ENCODE assay signal across 8 cellular contexts in genomic region chr1:17494114-17494729, GRCh38. TPM values are rescaled to one million over a fixed set of nuclear protein-coding genes. Genes with fewer than 3 reads are reported as not detected.
DNase-seq lines count a peak whose midpoint lies in the region; ATAC-seq, FAIRE-seq and TF ChIP-seq lines count a peak whose summit lies in the region.

No MANE protein-coding gene starts in this region.

- no peaks in the 10 kb centered on the region for H3K79me2 ChIP-seq in endothelial cell of umbilical vein (ENCODE audit: control insufficient read depth, insufficient read depth, low read length)

- H3K36me3 ChIP-seq in H7 (replicated peaks; ENCODE audit: control insufficient read depth, insufficient read depth, low read length) (no peaks in the 10 kb centered on the region), endothelial cell of umbilical vein (ENCODE audit: control insufficient read depth in 2 of 2, extremely low read depth in 1 of 2, insufficient read depth in 2 of 2, low read length in 2 of 2) (no peaks in the 10 kb centered on the region)

- H3K27ac ChIP-seq in endothelial cell of umbilical vein (ENCODE audit: insufficient read depth, low read depth, low read length), result no peak overlapping the region

- FAIRE-seq in endothelial cell of umbilical vein (lab: Jason Lieb, UNC), result peak; percentile 74

- intact Hi-C loops in endothelial cell of umbilical vein (cut with micrococcal nuclease), result loop anchor here (1.0 to 2.0 kb wide), 4 partner anchors 73 to 1087 kb away; no protein-coding TSS in a partner anchor

- peak; percentile 44 to 47 for DNase-seq in AML-193 (lab: John Stamatoyannopoulos, UW)
- DNase-seq in H7, result peak; percentile 87
- DNase-seq in NOMO-1 (lab: John Stamatoyannopoulos, UW; ENCODE audit: unreplicated experiment in 2 of 2), result peak; percentile 45 to 66
- peak; percentile 8 to 18 for DNase-seq in activated CD8-positive, alpha-beta memory T cell treated with anti-CD3 and anti-CD28 coated beads for 4 hours (ENCODE audit: low read depth in 2 of 2)
- DNase-seq in endothelial cell of umbilical vein (ENCODE audit: low read depth, low spot score), result peak; percentile 42
- peak; percentile 62 for DNase-seq in myocyte (ENCODE audit: low read depth)
- peak; percentile 49 for DNase-seq in stimulated activated CD8-positive, alpha-beta memory T cell treated with anti-CD3 and anti-CD28 coated beads, Interleukin-7, amount 100 ng/mL, for 24 hours (ENCODE audit: low read depth)

- CTCF ChIA-PET in endothelial cell of umbilical vein (lab: Charles Lee), result interaction anchor here (0.6 to 5.9 kb wide), 14 partner anchors 8 to 1174 kb away, joined by 3 to 136 read pairs (median 5); no protein-coding TSS in a partner anchor

- dilution Hi-C loops in endothelial cell of umbilical vein (cut with MboI; ENCODE audit: extremely low pct_ligation_motif_present, low sequenced_read_pairs), result no loop called here

- POLR2A ChIA-PET in endothelial cell of umbilical vein (lab: Charles Lee), result no interaction called here

- no TSS peak for BruUV-seq in endothelial cell of umbilical vein (replicated peaks; lab: Mats Ljungman, UMichigan)

- peak; percentile 93 for TF ChIP-seq CTCF in endothelial cell of umbilical vein (IDR thresholded peaks at IDR 0.05; ENCODE audit: extremely low read depth in 1 of 2, insufficient read depth in 1 of 2, low read depth in 1 of 2, low read length in 2 of 2)

- ATAC-seq in GM19035 (IDR thresholded peaks at IDR 0.05; ENCODE audit: unreplicated experiment), result no peak

- no peaks in the 10 kb centered on the region for H3K27me3 ChIP-seq in H7 (ENCODE audit: control insufficient read depth, insufficient read depth, low read length)
- H3K27me3 ChIP-seq in endothelial cell of umbilical vein (ENCODE audit: control insufficient read depth in 2 of 2, insufficient read depth in 2 of 2, low read length in 2 of 2), result no peaks in the 10 kb centered on the region

- no peak overlapping the region for H3K4me3 ChIP-seq in H7 (ENCODE audit: insufficient read depth, low read depth, low read length)
- H3K4me3 ChIP-seq in endothelial cell of umbilical vein (replicated peaks in 1 of 3; ENCODE audit: insufficient read depth in 1 of 3, low read depth in 1 of 3, low read length in 3 of 3), result no peak overlapping the region

- H3K9me3 ChIP-seq in endothelial cell of umbilical vein (replicated peaks; ENCODE audit: control insufficient read depth, insufficient read depth, low read length), result no peaks in the 10 kb centered on the region

- TF ChIP-seq POLR2A in endothelial cell of umbilical vein (IDR thresholded peaks at IDR 0.05; ENCODE audit: low read depth, low read length), result no peak

- no peaks in the 10 kb centered on the region for H4K20me1 ChIP-seq in endothelial cell of umbilical vein (replicated peaks; ENCODE audit: control insufficient read depth, extremely low read depth, insufficient read depth, low read length)

- no peak overlapping the region for H3K9ac ChIP-seq in endothelial cell of umbilical vein (replicated peaks; ENCODE audit: extremely low read depth, insufficient read depth, low read length)

- no peaks in the 10 kb centered on the region for H3K9me1 ChIP-seq in endothelial cell of umbilical vein (replicated peaks; ENCODE audit: control insufficient read depth, extremely low read depth, insufficient read depth, low read length)

- no peaks in the 10 kb centered on the region for H3K4me1 ChIP-seq in endothelial cell of umbilical vein (ENCODE audit: control insufficient read depth, extremely low read depth, insufficient read depth, low read length)

- H3K4me2 ChIP-seq in endothelial cell of umbilical vein (ENCODE audit: insufficient read depth, low read length), result no peak overlapping the region

- no peak overlapping the region for H2AFZ ChIP-seq in endothelial cell of umbilical vein (ENCODE audit: low read depth, low read length)

TF ChIP-seq in endothelial cell of umbilical vein, 7 proteins besides CTCF, POLR2A, EP300 and RAD21:
- TF ChIP-seq, protein P1, sequence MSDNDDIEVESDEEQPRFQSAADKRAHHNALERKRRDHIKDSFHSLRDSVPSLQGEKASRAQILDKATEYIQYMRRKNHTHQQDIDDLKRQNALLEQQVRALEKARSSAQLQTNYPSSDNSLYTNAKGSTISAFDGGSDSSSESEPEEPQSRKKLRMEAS (IDR thresholded peaks at IDR 0.05; ENCODE audit: insufficient read depth, insufficient read length), result no peak
- TF ChIP-seq GATA2 (IDR thresholded peaks at IDR 0.05; ENCODE audit: insufficient read depth, insufficient read length, low read depth, low read length), result no peak
- no peak for TF ChIP-seq MYC (IDR thresholded peaks at IDR 0.05; ENCODE audit: low read depth, low read length)
- no peak for TF ChIP-seq POLR2AphosphoS5 (IDR thresholded peaks at IDR 0.05; ENCODE audit: insufficient read depth, low read depth, low read length)
- TF ChIP-seq JUN (IDR thresholded peaks at IDR 0.05; ENCODE audit: borderline replicate concordance, insufficient read depth, insufficient read length, low read depth), result peak; percentile 66
- peak; percentile 21 for TF ChIP-seq FOS (IDR thresholded peaks at IDR 0.05; ENCODE audit: borderline replicate concordance, insufficient read depth, low read length)
- no peak for TF ChIP-seq EZH2 (IDR thresholded peaks at IDR 0.05; ENCODE audit: borderline replicate concordance, low read depth, low read length, severe bottlenecking)

RNA-seq across cellular contexts. Expression of gene ARHGEF10L, which starts 45.3 kb away (rescaled TPM):
- 54.8 and 76.9 TPM in 2 replicates for total RNA-seq in H7 (2014; rRNA removed; shearing (Covaris generic))
- total RNA-seq in endothelial cell of umbilical vein (4.3 and 5.2 TPM in 2 replicates), myocyte (43.0 and 49.4 TPM in 2 replicates)
- 1.9 and 3.3 TPM in 2 replicates for polyA plus RNA-seq in endothelial cell of umbilical vein
- polyA plus RNA-seq in endothelial cell of umbilical vein (2011; cell fraction: cytosol; rRNA removed), result 1.4 and 2.4 TPM in 2 replicates
- polyA plus RNA-seq in endothelial cell of umbilical vein (2011; cell fraction: nucleus; rRNA removed), result 5.6 and 6.6 TPM in 2 replicates
- polyA plus RNA-seq in endothelial cell of umbilical vein (2012), result 0.87 and 2.4 TPM in 2 replicates
- polyA minus RNA-seq in endothelial cell of umbilical vein, result 2.7 and 3.3 TPM in 2 replicates
- polyA minus RNA-seq in endothelial cell of umbilical vein (2011; cell fraction: cytosol; rRNA and poly(A)+ RNA removed), result 7.0 TPM
- 4.1 and 4.7 TPM in 2 replicates for polyA minus RNA-seq in endothelial cell of umbilical vein (2011; cell fraction: nucleus; rRNA and poly(A)+ RNA removed)
- polyA plus RNA-seq in myocyte (2012), result 39.8 TPM

RNA-seq across cellular contexts. Expression of gene RCC2, which starts 54.7 kb away (rescaled TPM):
- 363 and 366 TPM in 2 replicates for total RNA-seq in H7 (2014; rRNA removed; shearing (Covaris generic))
- total RNA-seq in endothelial cell of umbilical vein (160 and 166 TPM in 2 replicates), myocyte (29.9 and 32.2 TPM in 2 replicates)
- 125 and 137 TPM in 2 replicates for polyA plus RNA-seq in endothelial cell of umbilical vein
- polyA plus RNA-seq in endothelial cell of umbilical vein (2011; cell fraction: cytosol; rRNA removed), result 100 and 103 TPM in 2 replicates
- polyA plus RNA-seq in endothelial cell of umbilical vein (2011; cell fraction: nucleus; rRNA removed), result 166 and 174 TPM in 2 replicates
- 73.8 and 83.9 TPM in 2 replicates for polyA plus RNA-seq in endothelial cell of umbilical vein (2012)
- polyA minus RNA-seq in endothelial cell of umbilical vein, result 133 and 162 TPM in 2 replicates
- 132 TPM for polyA minus RNA-seq in endothelial cell of umbilical vein (2011; cell fraction: cytosol; rRNA and poly(A)+ RNA removed)
- polyA minus RNA-seq in endothelial cell of umbilical vein (2011; cell fraction: nucleus; rRNA and poly(A)+ RNA removed), result 39.4 and 49.7 TPM in 2 replicates
- polyA plus RNA-seq in myocyte (2012), result 55.7 TPM

Comparison
In these comparisons a context has a peak if more than half of its experiments do, and no peak if none do; other contexts are left out.
1. DNase-seq: peak in every context shown above with its lines; median percentile 87 in H7; 62 in myocyte; 56 in NOMO-1; 49 in stimulated activated CD8-positive, alpha-beta memory T cell treated with anti-CD3 and anti-CD28 coated beads, Interleukin-7, amount 100 ng/mL, for 24 hours; 46 in AML-193; 42 in endothelial cell of umbilical vein; 13 in activated CD8-positive, alpha-beta memory T cell treated with anti-CD3 and anti-CD28 coated beads for 4 hours.